Comparison of ENCODE assay signal across 8 cellular contexts in the genomic region with DNA sequence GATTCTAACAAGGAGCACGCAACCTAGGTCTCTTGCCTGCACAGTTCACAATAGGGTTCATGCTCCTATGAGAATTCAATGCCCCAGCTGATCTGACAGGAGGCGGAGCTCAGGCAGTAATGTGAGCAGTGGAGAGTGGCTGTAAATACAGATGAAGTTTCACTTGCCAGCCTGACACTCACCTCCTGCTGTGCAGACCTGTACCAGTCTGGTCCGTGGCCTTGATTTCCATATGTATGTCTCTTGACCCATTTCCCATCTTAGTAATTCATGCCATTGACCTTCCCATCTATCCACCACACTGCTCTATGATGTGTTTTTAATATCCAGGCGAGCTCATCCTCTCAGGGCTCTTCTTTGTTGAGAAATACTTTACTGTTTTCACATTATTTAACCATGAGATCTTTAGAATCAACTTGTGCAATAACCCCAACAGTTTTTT.
A peak's percentile ranks its signal among the peaks of the same experiment; 100 is the strongest.
DNase-seq lines count a peak whose midpoint lies in the region; ATAC-seq and TF ChIP-seq lines count a peak whose summit lies in the region.

No MANE protein-coding gene starts in this region.

- H3K9me3 ChIP-seq in DND-41 (ENCODE audit: insufficient read depth, low read length, severe bottlenecking) (no peaks in the 10 kb centered on the region), OCI-LY3 (ENCODE audit: insufficient read depth, low read length) (no peaks in the 10 kb centered on the region), left lung (no peaks in the 10 kb centered on the region)

- H3K4me3 ChIP-seq in DND-41 (ENCODE audit: low read depth in 1 of 2, low read length in 2 of 2): no peak overlapping the region
- H3K4me3 ChIP-seq in OCI-LY3 (ENCODE audit: low read length): peak overlapping the region; percentile 39; the same call in 1 of the 2 replicates
- no peak overlapping the region for H3K4me3 ChIP-seq in left lung
- no peak overlapping the region for H3K4me3 ChIP-seq in coronary artery

- H3K4me2 ChIP-seq in DND-41 (ENCODE audit: insufficient read depth, low read length) (no peak overlapping the region), OCI-LY3 (ENCODE audit: low read length) (peak overlapping the region; percentile 69)

- H2AFZ ChIP-seq in DND-41 (ENCODE audit: low read depth, low read length): no peak overlapping the region
- H2AFZ ChIP-seq in OCI-LY3 (ENCODE audit: low read depth, low read length): no peak overlapping the region

- H4K20me1 ChIP-seq in DND-41 (ENCODE audit: insufficient read depth, low read length): peaks cover 50% of the 10 kb centered on the region
- peaks cover 47% of the 10 kb centered on the region for H4K20me1 ChIP-seq in OCI-LY3 (ENCODE audit: insufficient read depth, low read length)

- H3K9ac ChIP-seq in DND-41 (ENCODE audit: low read depth, low read length) (no peak overlapping the region), OCI-LY3 (ENCODE audit: low read length) (no peak overlapping the region)

- H3K27ac ChIP-seq in DND-41 (ENCODE audit: low read length) (no peak overlapping the region), OCI-LY3 (ENCODE audit: low read length) (no peak overlapping the region), left lung (no peak overlapping the region), coronary artery (no peak overlapping the region)

- TF ChIP-seq CTCF in DND-41 (IDR thresholded peaks at IDR 0.05; ENCODE audit: borderline replicate concordance, extremely low read depth, low read length, poor library complexity, severe bottlenecking): no peak
- TF ChIP-seq CTCF in OCI-LY3 (IDR thresholded peaks at IDR 0.05; ENCODE audit: low read depth, low read length): no peak
- no peak for TF ChIP-seq CTCF in left lung (IDR thresholded peaks at IDR 0.05)
- no peak for TF ChIP-seq CTCF in coronary artery (IDR thresholded peaks at IDR 0.05)

- H3K79me2 ChIP-seq in DND-41 (ENCODE audit: insufficient read depth, low read length) (peaks cover 80% of the 10 kb centered on the region), OCI-LY3 (ENCODE audit: low read length) (peaks cover 84% of the 10 kb centered on the region)

- H3K36me3 ChIP-seq in DND-41 (ENCODE audit: insufficient read depth, low read length) (peaks cover 11% of the 10 kb centered on the region), OCI-LY3 (replicated peaks; ENCODE audit: low read depth, low read length) (peaks cover 7% of the 10 kb centered on the region), left lung (no peaks in the 10 kb centered on the region)

- intact Hi-C loops in left lung (cut with DNase I): no loop called here

- DNase-seq in DND-41 (peak; percentile 39), left lung (no peak), coronary artery (ENCODE audit: low spot score) (no peak), NCI-H1436 treated with DMSO at 0.1 percent for 48 hours (lab: John Stamatoyannopoulos, UW) (no peak)
- DNase-seq in activated CD8-positive, alpha-beta memory T cell treated with anti-CD3 and anti-CD28 coated beads, Interleukin-2, amount 50 U/mL, for 4 hours: no peak

- H3K27me3 ChIP-seq in DND-41 (ENCODE audit: insufficient read depth, low read length, poor library complexity): no peaks in the 10 kb centered on the region
- no peaks in the 10 kb centered on the region for H3K27me3 ChIP-seq in OCI-LY3 (ENCODE audit: low read depth, low read length)
- no peaks in the 10 kb centered on the region for H3K27me3 ChIP-seq in left lung

- ATAC-seq in DND-41 (ENCODE audit: insufficient read depth, low read depth) (peak; percentile 80), GM19395 (IDR thresholded peaks at IDR 0.05; ENCODE audit: unreplicated experiment) (peak; percentile 80), HG03175 (IDR thresholded peaks at IDR 0.05; ENCODE audit: unreplicated experiment) (peak; percentile 81), left lung (peak; percentile 71)

- H3K4me1 ChIP-seq in DND-41 (ENCODE audit: insufficient read depth, low read length) (no peaks in the 10 kb centered on the region), OCI-LY3 (ENCODE audit: low read length) (peaks cover 48% of the 10 kb centered on the region), left lung (peaks cover 4 to 20% of the 10 kb centered on the region in 2 donors)
